In the genomic region with DNA sequence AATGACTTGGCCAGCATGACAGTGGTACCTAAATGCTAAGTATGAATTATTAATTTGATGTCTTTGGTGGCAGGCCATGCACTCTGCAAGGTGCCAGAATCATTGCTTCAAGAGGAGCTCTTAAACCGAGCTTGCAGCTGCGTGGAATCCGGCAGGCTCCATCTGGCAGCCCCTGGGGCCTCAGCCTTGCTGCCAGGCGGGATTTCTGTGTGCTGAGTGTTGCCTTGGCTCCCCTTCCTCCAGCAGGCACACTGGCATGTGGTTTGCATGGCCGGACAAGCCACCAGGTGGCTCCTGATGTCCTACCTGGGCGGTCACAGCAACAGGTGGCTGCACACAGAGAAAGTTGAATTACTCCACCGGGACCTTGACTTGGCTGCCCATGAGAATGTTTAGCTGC, we compare ENCODE assay signal across 12 cellular contexts.
A peak's percentile ranks its signal among the peaks of the same experiment; 100 is the strongest.
DNase-seq lines count a peak whose midpoint lies in the region; ATAC-seq, FAIRE-seq and TF ChIP-seq lines count a peak whose summit lies in the region.
"Had no signal": no experiment of that assay in that cellular context is flagged by ENCODE, and none has a peak within 500 bp of the region (broad histone marks: within the 10 kb centered on the region; RNA-seq: fewer than 3 reads in every experiment).

No MANE protein-coding gene starts in this region.

- no peak overlapping the region for H3K4me3 Mint-ChIP-seq in H9
- H3K4me3 Mint-ChIP-seq: activated CD8-positive, alpha-beta T cell treated with anti-CD3 and anti-CD28 coated beads, Interleukin-2, amount 10 ng/mL, durations not matched to agents 7 days and 5 days; activated naive CD8-positive, alpha-beta T cell treated with anti-CD3 and anti-CD28 coated beads, Interleukin-2, amount 50 U/mL, for 24 hours; effector memory CD8-positive, alpha-beta T cell had no signal

- H3K27ac ChIP-seq in A549 (no peak overlapping the region), H9 (ENCODE audit: insufficient read length, low read depth, low read length) (no peak overlapping the region), OCI-LY1 (ENCODE audit: low read depth, low read length, poor library complexity, severe bottlenecking) (no peak overlapping the region), kidney (ENCODE audit: low read depth in 2 of 2, low read length in 2 of 2) (no peak overlapping the region)
- H3K27ac ChIP-seq: spleen had no signal

- H2BK120ac ChIP-seq in H9 (ENCODE audit: low read depth, low read length, poor library complexity, severe bottlenecking): no peak overlapping the region

- no peaks in the 10 kb centered on the region for H3K9me2 ChIP-seq in OCI-LY1 (ENCODE audit: low read depth, low read length)

- ATAC-seq in A549 (no peak), HG02678 (IDR thresholded peaks at IDR 0.05; ENCODE audit: unreplicated experiment) (no peak)
- ATAC-seq: activated CD8-positive, alpha-beta T cell treated with anti-CD3 and anti-CD28 coated beads, Interleukin-2, amount 10 ng/mL, durations not matched to agents 7 days and 5 days; activated naive CD8-positive, alpha-beta T cell treated with anti-CD3 and anti-CD28 coated beads, Interleukin-2, amount 50 U/mL, for 24 hours; effector memory CD8-positive, alpha-beta T cell had no signal

- no peak overlapping the region for H2BK20ac ChIP-seq in H9 (ENCODE audit: low read depth, low read length, poor library complexity, severe bottlenecking)

- no peak overlapping the region for H3K4ac ChIP-seq in H9 (ENCODE audit: low read depth, low read length)

- no peaks in the 10 kb centered on the region for H3F3A ChIP-seq in OCI-LY1 (ENCODE audit: insufficient read depth, low read length)

- H2BK12ac ChIP-seq in H9 (ENCODE audit: insufficient read length, low read depth, low read length): no peak overlapping the region

- H4K91ac ChIP-seq in H9 (ENCODE audit: insufficient read length, low read depth, low read length): no peak overlapping the region

- no peak overlapping the region for H3T11ph ChIP-seq in H9 (ENCODE audit: low read length)

- H4K8ac ChIP-seq in H9 (replicated peaks; ENCODE audit: insufficient read length, low read depth, low read length): no peak overlapping the region

- peaks cover 11% of the 10 kb centered on the region in 2 experiments for H3K9me3 Mint-ChIP-seq in H9
- H3K9me3 Mint-ChIP-seq: activated naive CD8-positive, alpha-beta T cell treated with anti-CD3 and anti-CD28 coated beads, Interleukin-2, amount 50 U/mL, for 24 hours; effector memory CD8-positive, alpha-beta T cell had no signal

- H2AK5ac ChIP-seq in H9 (ENCODE audit: insufficient read length, low read length): no peak overlapping the region

- FAIRE-seq in A549 (lab: Jason Lieb, UNC) (no peak), kidney (lab: Jason Lieb, UNC) (no peak)

- H3K23me2 ChIP-seq in H9 (ENCODE audit: insufficient read length, low read depth, low read length, poor library complexity, severe bottlenecking): no peaks in the 10 kb centered on the region

- 0 out of 5 replicates have a peak, but pooled peaks have one; percentile 4 to 11 for TF ChIP-seq RAD21 in A549 (conservative IDR thresholded peaks at IDR 0.05 in 1 of 2, IDR thresholded peaks at IDR 0.05 in 1 of 2)

- POLR2A ChIA-PET in A549 (lab: Yijun Ruan, JAX) (no interaction called here), GM10248 (lab: Yijun Ruan, JAX) (no interaction called here)

- H3K27me3 ChIP-seq in H9 (ENCODE audit: insufficient read depth, low read length): no peaks in the 10 kb centered on the region
- H3K27me3 ChIP-seq in OCI-LY1 (ENCODE audit: insufficient read depth, low read length): 0 out of 2 replicates have a peak, but pooled peaks cover 4% of the 10 kb centered on the region
- H3K27me3 ChIP-seq: spleen had no signal

- CTCF ChIA-PET in A549 (lab: Yijun Ruan, JAX) (no interaction called here), GM10248 (lab: Yijun Ruan, JAX) (no interaction called here)

- no peak overlapping the region for H3K27ac Mint-ChIP-seq in H9
- H3K27ac Mint-ChIP-seq: activated CD8-positive, alpha-beta T cell treated with anti-CD3 and anti-CD28 coated beads, Interleukin-2, amount 10 ng/mL, durations not matched to agents 7 days and 5 days; activated naive CD8-positive, alpha-beta T cell treated with anti-CD3 and anti-CD28 coated beads, Interleukin-2, amount 50 U/mL, for 24 hours; effector memory CD8-positive, alpha-beta T cell had no signal

- H3K9ac ChIP-seq in H9 (ENCODE audit: extremely low read depth, insufficient read length, low read length): no peak overlapping the region
- H3K9ac ChIP-seq in OCI-LY1 (ENCODE audit: low read length): no peak overlapping the region
- H3K9ac ChIP-seq in kidney (ENCODE audit: low read length in 2 of 2): no peak overlapping the region

- no peak overlapping the region for H3K4me3 ChIP-seq in A549
- no peak overlapping the region for H3K4me3 ChIP-seq in OCI-LY1 (ENCODE audit: low read depth, low read length, poor library complexity, severe bottlenecking)
- no peak overlapping the region for H3K4me3 ChIP-seq in kidney (ENCODE audit: low read length in 2 of 2)
- H3K4me3 ChIP-seq: spleen had no signal

- H3K56ac ChIP-seq in H9 (ENCODE audit: insufficient read length, low read depth, low read length): no peak overlapping the region

- H3K4me2 ChIP-seq in A549 (no peak overlapping the region), H9 (ENCODE audit: insufficient read depth, insufficient read length, low read length) (no peak overlapping the region), OCI-LY1 (ENCODE audit: low read length) (no peak overlapping the region)

- H3K4me1 Mint-ChIP-seq in H9: no peaks in the 10 kb centered on the region
- H3K4me1 Mint-ChIP-seq: activated naive CD8-positive, alpha-beta T cell treated with anti-CD3 and anti-CD28 coated beads, Interleukin-2, amount 50 U/mL, for 24 hours had no signal

- no peaks in the 10 kb centered on the region for H4K20me1 ChIP-seq in H9 (ENCODE audit: control insufficient read depth, insufficient read depth, insufficient read length)
- H4K20me1 ChIP-seq in OCI-LY1 (ENCODE audit: insufficient read depth, low read length): no peaks in the 10 kb centered on the region

- H3K27me3 Mint-ChIP-seq in H9 (ENCODE audit: low read depth): no peaks in the 10 kb centered on the region; the same call in none of the 2 replicates

- no peak overlapping the region for H3K23ac ChIP-seq in H9 (ENCODE audit: insufficient read length, low read depth, low read length)

- TF ChIP-seq CTCF in A549 (IDR thresholded peaks at IDR 0.05) (no peak), H9 (conservative IDR thresholded peaks at IDR 0.05) (peak; percentile 31; the same call in 1 of the 3 replicates), OCI-LY1 (IDR thresholded peaks at IDR 0.05; ENCODE audit: low read length) (peak; percentile 30; the same call in 1 of the 2 replicates), kidney (IDR thresholded peaks at IDR 0.05; ENCODE audit: borderline replicate concordance, extremely low read depth, insufficient read depth) (peak; percentile 12), GM10248 (IDR thresholded peaks at IDR 0.05; ENCODE audit: control extremely low read depth, extremely low read depth, low read depth, missing control alignments) (no peak)

- no peak overlapping the region for H2BK5ac ChIP-seq in H9 (ENCODE audit: insufficient read length, low read length)

- peaks cover under 1 to 11% (median 6%) of the 10 kb centered on the region in 3 experiments; a peak in 5 of 7 replicates for H3K36me3 Mint-ChIP-seq in H9 (ENCODE audit: insufficient read depth in 1 of 3, low read depth in 3 of 3)

- intact Hi-C loops in kidney (cut with DNase I): no loop called here

- H2BK15ac ChIP-seq in H9 (ENCODE audit: low read depth, low read length): no peak overlapping the region

- no peaks in the 10 kb centered on the region for H3K79me2 ChIP-seq in H9 (ENCODE audit: insufficient read depth, low read length)
- H3K79me2 ChIP-seq in OCI-LY1 (ENCODE audit: insufficient read depth, low read length): no peaks in the 10 kb centered on the region

- 62% methylated on average over 6 of the region's 7 CpGs for WGBS in A549 (ENCODE audit: missing lambda C conversion rate)
- WGBS in H9 (ENCODE audit: extremely low coverage, insufficient read length, low lambda C conversion rate): no CpG with 5 or more reads among the region's 7 CpGs

- H3K36me3 ChIP-seq in OCI-LY1 (ENCODE audit: insufficient read depth, low read length): no peaks in the 10 kb centered on the region
- no peaks in the 10 kb centered on the region for H3K36me3 ChIP-seq in kidney (ENCODE audit: control insufficient read depth in 1 of 2, insufficient read depth in 2 of 2, low read length in 2 of 2)
- H3K36me3 ChIP-seq: spleen had no signal

- TF ChIP-seq EP300 in A549 (IDR thresholded peaks at IDR 0.05): no peak

- H3K9me3 ChIP-seq in A549: no peaks in the 10 kb centered on the region
- H3K9me3 ChIP-seq in H9 (ENCODE audit: control insufficient read depth, low read depth, low read length): peaks cover 4% of the 10 kb centered on the region
- no peaks in the 10 kb centered on the region for H3K9me3 ChIP-seq in OCI-LY1 (ENCODE audit: low read length)
- peaks cover under 1 to 2% of the 10 kb centered on the region in 2 donors for H3K9me3 ChIP-seq in kidney (ENCODE audit: control insufficient read depth in 1 of 2, low read length in 2 of 2)
- H3K9me3 ChIP-seq: spleen had no signal

- H3K79me1 ChIP-seq in H9 (ENCODE audit: insufficient read depth, low read depth, low read length, poor library complexity, severe bottlenecking): no peaks in the 10 kb centered on the region

- H4K5ac ChIP-seq in H9 (ENCODE audit: insufficient read length, low read depth, low read length): no peak overlapping the region

- DNase-seq in A549 (ENCODE audit: low read depth in 1 of 2, low spot score in 1 of 2) (no peak), H9 (peak; percentile 59), kidney (no peak), GM10248 (ENCODE audit: extremely low spot score) (no peak), NK-92 (lab: John Stamatoyannopoulos, UW; ENCODE audit: unreplicated experiment) (no peak), occipital lobe (lab: John Stamatoyannopoulos, UW) (no peak)
- DNase-seq: activated CD8-positive, alpha-beta T cell treated with anti-CD3 and anti-CD28 coated beads, Interleukin-2, amount 10 ng/mL, durations not matched to agents 7 days and 5 days; activated naive CD8-positive, alpha-beta T cell treated with anti-CD3 and anti-CD28 coated beads, Interleukin-2, amount 50 U/mL, for 24 hours; effector memory CD8-positive, alpha-beta T cell; spleen had no signal

- no peak overlapping the region for H3K18ac ChIP-seq in H9 (ENCODE audit: insufficient read length, low read depth, low read length)

- no peak overlapping the region for H3K14ac ChIP-seq in H9 (ENCODE audit: insufficient read depth, low read length)

- H3K4me1 ChIP-seq in A549 (no peaks in the 10 kb centered on the region), H9 (ENCODE audit: insufficient read depth, low read length) (no peaks in the 10 kb centered on the region), OCI-LY1 (ENCODE audit: insufficient read depth, low read length, severe bottlenecking) (no peaks in the 10 kb centered on the region), kidney (ENCODE audit: control insufficient read depth in 1 of 2, insufficient read depth in 1 of 2, low read depth in 1 of 2, low read length in 2 of 2) (no peaks in the 10 kb centered on the region)
- H3K4me1 ChIP-seq: spleen had no signal

- TF ChIP-seq POLR2A in A549 (IDR thresholded peaks at IDR 0.05; ENCODE audit: low read length): no peak

- H2AFZ ChIP-seq in H9 (ENCODE audit: low read length): no peak overlapping the region
- no peak overlapping the region for H2AFZ ChIP-seq in OCI-LY1 (ENCODE audit: low read length)

TF ChIP-seq in A549, 52 proteins besides CTCF, POLR2A, EP300 and RAD21 (continues in another document):
- TF ChIP-seq ESRRA (IDR thresholded peaks at IDR 0.05; ENCODE audit: borderline replicate concordance, low read length): no peak

Comparison
In these comparisons a context has a peak if more than half of its experiments do, and no peak if none do; other contexts are left out.
1. CTCF ChIP-seq: peak in H9 (single experiment), OCI-LY1 (single experiment) and kidney (single experiment); none in A549 (single experiment) and GM10248 (single experiment).